1 cellular context compared by ENCODE assay signal in genomic region chr6:134523903-134524302, GRCh38.
TF ChIP-seq lines count a peak whose summit lies in the region.

No MANE protein-coding gene starts in this region.

TF ChIP-seq in GM23338, 12 proteins besides CTCF, POLR2A, EP300 and RAD21:
- TF ChIP-seq ZNF114 (CRISPR knock-in tag; IDR thresholded peaks at IDR 0.05) (no peak), CREB1 (CRISPR knock-in tag; IDR thresholded peaks at IDR 0.05; ENCODE audit: low read depth) (no peak), EZH2phosphoT487 (IDR thresholded peaks at IDR 0.05; ENCODE audit: unreplicated experiment) (no peak), JUNB (IDR thresholded peaks at IDR 0.05; ENCODE audit: unreplicated experiment) (no peak), REST (IDR thresholded peaks at IDR 0.05; ENCODE audit: unreplicated experiment) (no peak)
- TF ChIP-seq, protein P1, sequence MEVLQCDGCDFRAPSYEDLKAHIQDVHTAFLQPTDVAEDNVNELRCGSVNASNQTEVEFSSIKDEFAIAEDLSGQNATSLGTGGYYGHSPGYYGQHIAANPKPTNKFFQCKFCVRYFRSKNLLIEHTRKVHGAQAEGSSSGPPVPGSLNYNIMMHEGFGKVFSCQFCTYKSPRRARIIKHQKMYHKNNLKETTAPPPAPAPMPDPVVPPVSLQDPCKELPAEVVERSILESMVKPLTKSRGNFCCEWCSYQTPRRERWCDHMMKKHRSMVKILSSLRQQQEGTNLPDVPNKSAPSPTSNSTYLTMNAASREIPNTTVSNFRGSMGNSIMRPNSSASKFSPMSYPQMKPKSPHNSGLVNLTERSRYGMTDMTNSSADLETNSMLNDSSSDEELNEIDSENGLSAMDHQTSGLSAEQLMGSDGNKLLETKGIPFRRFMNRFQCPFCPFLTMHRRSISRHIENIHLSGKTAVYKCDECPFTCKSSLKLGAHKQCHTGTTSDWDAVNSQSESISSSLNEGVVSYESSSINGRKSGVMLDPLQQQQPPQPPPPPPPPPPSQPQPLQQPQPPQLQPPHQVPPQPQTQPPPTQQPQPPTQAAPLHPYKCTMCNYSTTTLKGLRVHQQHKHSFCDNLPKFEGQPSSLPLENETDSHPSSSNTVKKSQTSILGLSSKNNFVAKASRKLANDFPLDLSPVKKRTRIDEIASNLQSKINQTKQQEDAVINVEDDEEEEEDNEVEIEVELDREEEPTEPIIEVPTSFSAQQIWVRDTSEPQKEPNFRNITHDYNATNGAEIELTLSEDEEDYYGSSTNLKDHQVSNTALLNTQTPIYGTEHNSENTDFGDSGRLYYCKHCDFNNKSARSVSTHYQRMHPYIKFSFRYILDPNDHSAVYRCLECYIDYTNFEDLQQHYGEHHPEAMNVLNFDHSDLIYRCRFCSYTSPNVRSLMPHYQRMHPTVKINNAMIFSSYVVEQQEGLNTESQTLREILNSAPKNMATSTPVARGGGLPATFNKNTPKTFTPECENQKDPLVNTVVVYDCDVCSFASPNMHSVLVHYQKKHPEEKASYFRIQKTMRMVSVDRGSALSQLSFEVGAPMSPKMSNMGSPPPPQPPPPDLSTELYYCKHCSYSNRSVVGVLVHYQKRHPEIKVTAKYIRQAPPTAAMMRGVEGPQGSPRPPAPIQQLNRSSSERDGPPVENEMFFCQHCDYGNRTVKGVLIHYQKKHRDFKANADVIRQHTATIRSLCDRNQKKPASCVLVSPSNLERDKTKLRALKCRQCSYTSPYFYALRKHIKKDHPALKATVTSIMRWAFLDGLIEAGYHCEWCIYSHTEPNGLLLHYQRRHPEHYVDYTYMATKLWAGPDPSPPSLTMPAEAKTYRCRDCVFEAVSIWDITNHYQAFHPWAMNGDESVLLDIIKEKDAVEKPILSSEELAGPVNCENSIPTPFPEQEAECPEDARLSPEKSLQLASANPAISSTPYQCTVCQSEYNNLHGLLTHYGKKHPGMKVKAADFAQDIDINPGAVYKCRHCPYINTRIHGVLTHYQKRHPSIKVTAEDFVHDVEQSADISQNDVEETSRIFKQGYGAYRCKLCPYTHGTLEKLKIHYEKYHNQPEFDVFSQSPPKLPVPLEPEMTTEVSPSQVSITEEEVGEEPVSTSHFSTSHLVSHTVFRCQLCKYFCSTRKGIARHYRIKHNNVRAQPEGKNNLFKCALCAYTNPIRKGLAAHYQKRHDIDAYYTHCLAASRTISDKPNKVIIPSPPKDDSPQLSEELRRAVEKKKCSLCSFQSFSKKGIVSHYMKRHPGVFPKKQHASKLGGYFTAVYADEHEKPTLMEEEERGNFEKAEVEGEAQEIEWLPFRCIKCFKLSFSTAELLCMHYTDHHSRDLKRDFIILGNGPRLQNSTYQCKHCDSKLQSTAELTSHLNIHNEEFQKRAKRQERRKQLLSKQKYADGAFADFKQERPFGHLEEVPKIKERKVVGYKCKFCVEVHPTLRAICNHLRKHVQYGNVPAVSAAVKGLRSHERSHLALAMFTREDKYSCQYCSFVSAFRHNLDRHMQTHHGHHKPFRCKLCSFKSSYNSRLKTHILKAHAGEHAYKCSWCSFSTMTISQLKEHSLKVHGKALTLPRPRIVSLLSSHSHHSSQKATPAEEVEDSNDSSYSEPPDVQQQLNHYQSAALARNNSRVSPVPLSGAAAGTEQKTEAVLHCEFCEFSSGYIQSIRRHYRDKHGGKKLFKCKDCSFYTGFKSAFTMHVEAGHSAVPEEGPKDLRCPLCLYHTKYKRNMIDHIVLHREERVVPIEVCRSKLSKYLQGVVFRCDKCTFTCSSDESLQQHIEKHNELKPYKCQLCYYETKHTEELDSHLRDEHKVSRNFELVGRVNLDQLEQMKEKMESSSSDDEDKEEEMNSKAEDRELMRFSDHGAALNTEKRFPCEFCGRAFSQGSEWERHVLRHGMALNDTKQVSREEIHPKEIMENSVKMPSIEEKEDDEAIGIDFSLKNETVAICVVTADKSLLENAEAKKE (CRISPR knock-in tag; IDR thresholded peaks at IDR 0.05): no peak
